In the genomic region with DNA sequence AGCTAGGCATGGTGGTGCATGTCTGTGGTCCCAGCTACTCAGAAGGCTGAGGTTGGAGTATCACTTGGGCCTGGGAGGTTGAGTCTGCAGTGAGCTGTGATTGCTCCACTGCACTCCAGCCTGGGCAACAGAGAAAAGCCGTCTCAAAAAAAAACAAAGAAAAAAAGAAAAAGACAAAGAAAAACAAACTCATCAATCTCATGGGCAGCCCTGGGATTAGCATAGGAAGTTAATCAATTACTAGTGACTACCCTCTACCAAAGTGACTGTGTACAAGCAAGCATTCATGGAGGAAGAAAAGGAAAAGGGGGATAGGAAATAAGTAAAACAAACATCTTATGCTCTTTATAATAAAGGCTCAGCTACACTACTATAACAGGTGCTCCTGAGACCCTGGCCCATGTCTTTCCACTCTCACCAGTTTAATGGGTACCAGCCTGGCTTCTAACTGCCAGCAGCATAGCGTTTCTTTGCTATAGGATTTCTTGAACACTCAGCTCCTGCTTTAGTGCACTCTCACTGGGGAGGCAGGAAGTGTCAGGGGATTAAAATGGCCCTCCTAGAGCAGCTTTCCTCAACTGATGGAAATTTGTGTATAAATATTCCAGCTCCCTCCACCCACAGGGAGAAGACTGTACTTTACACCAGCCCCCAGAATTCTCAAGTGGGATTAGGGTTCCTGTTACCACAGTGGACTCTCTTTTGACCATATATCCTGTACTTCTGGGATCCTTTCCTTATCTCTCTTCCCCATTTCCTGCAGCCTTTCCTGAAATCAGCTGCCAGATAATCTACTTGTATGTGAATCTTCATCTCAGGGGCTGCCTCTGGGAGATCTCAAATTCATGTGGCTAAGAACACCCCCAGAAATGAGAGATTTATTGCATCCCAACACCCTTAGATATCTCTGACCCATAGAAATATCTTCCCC, we compare ENCODE assay signal across 19 cellular contexts.
DNase-seq lines count a peak whose midpoint lies in the region; ATAC-seq, FAIRE-seq and TF ChIP-seq lines count a peak whose summit lies in the region.
"Had no signal": no experiment of that assay in that cellular context is flagged by ENCODE, and none has a peak within 500 bp of the region (broad histone marks: within the 10 kb centered on the region; RNA-seq: fewer than 3 reads in every experiment).

No MANE protein-coding gene starts in this region.

- FAIRE-seq in HepG2 (lab: Jason Lieb, UNC): peak; percentile 42
- FAIRE-seq: keratinocyte had no signal

- intact Hi-C loops in activated naive CD4-positive, alpha-beta T cell treated with anti-CD3 and anti-CD28 coated beads for 36 hours (cut with micrococcal nuclease): no loop called here
- intact Hi-C loops in HepG2 (cut with micrococcal nuclease; ENCODE audit: unreplicated experiment): no loop called here

- peaks cover 28% of the 10 kb centered on the region for H3F3A ChIP-seq in smooth muscle cell (ENCODE audit: low read depth)

- H3K4me2 ChIP-seq in HepG2 (ENCODE audit: low read depth, low read length): peak overlapping the region; percentile 19; the same call in 1 of the 2 replicates
- H3K4me2 ChIP-seq in smooth muscle cell: peak overlapping the region; percentile 77

- H3K9me3 Mint-ChIP-seq in activated naive CD4-positive, alpha-beta T cell treated with anti-CD3 and anti-CD28 coated beads, Interleukin-2, amount 50 U/mL, for 24 hours: no peaks in the 10 kb centered on the region
- no peaks in the 10 kb centered on the region for H3K9me3 Mint-ChIP-seq in activated naive CD4-positive, alpha-beta T cell treated with anti-CD3 and anti-CD28 coated beads for 36 hours
- H3K9me3 Mint-ChIP-seq: CD4-positive, alpha-beta T cell had no signal

- H3K36me3 ChIP-seq in WERI-Rb-1 (no peaks in the 10 kb centered on the region), HepG2 (replicated peaks in 1 of 2; ENCODE audit: control insufficient read depth in 1 of 2, insufficient read depth in 2 of 2, low read length in 2 of 2) (no peaks in the 10 kb centered on the region), smooth muscle cell (ENCODE audit: low read depth) (no peaks in the 10 kb centered on the region)
- H3K36me3 ChIP-seq: breast epithelium, upper lobe of right lung had no signal

- H3K4me1 ChIP-seq in HepG2 (ENCODE audit: insufficient read depth, low read length) (peaks cover 33% of the 10 kb centered on the region), smooth muscle cell (ENCODE audit: low read depth) (peaks cover 32% of the 10 kb centered on the region)
- H3K4me1 ChIP-seq: breast epithelium had no signal

- ATAC-seq in HepG2 (peak; percentile 89), GM18505 (IDR thresholded peaks at IDR 0.05; ENCODE audit: unreplicated experiment) (no peak)
- ATAC-seq: activated naive CD4-positive, alpha-beta T cell treated with anti-CD3 and anti-CD28 coated beads, Interleukin-2, amount 50 U/mL, for 72 hours; upper lobe of right lung had no signal

- in situ Hi-C loops in HepG2 (cut with HindIII; ENCODE audit: extremely low pct_ligation_motif_present, low pct_unique_long_range_greater_than_20kb): no loop called here

- H2AFZ ChIP-seq in HepG2 (ENCODE audit: low read length): peak overlapping the region; percentile 20
- peak overlapping the region; percentile 4 for H2AFZ ChIP-seq in smooth muscle cell (ENCODE audit: low read depth)

- H3K27ac Mint-ChIP-seq in activated naive CD4-positive, alpha-beta T cell treated with anti-CD3 and anti-CD28 coated beads, Interleukin-2, amount 50 U/mL, for 24 hours: peak overlapping the region; percentile 24
- no peak overlapping the region for H3K27ac Mint-ChIP-seq in activated naive CD4-positive, alpha-beta T cell treated with anti-CD3 and anti-CD28 coated beads for 36 hours
- H3K27ac Mint-ChIP-seq: activated CD4-positive, alpha-beta T cell treated with anti-CD3 and anti-CD28 coated beads, Interleukin-2, amount 10 ng/mL, durations not matched to agents 24 days and 14 days; CD4-positive, alpha-beta T cell had no signal

- TF ChIP-seq CTCF in WERI-Rb-1 (IDR thresholded peaks at IDR 0.05; ENCODE audit: low read depth, low read length) (no peak), HepG2 (CRISPR knock-in tag; IDR thresholded peaks at IDR 0.05) (no peak), smooth muscle cell (IDR thresholded peaks at IDR 0.05; ENCODE audit: borderline replicate concordance, insufficient read depth, poor library complexity, severe bottlenecking) (no peak)

- WGBS in HepG2 (ENCODE audit: low lambda C conversion rate): 25% methylated on average over 2 of the region's 2 CpGs
- 41% methylated on average over 2 of the region's 2 CpGs for WGBS in smooth muscle cell (ENCODE audit: low lambda C conversion rate)

- DNase-seq in activated naive CD4-positive, alpha-beta T cell treated with anti-CD3 and anti-CD28 coated beads for 36 hours: no peak
- peak; percentile 9 for DNase-seq in WERI-Rb-1
- DNase-seq in HepG2 (ENCODE audit: low spot score): peak; percentile 38
- DNase-seq in smooth muscle cell (lab: John Stamatoyannopoulos, UW; ENCODE audit: unreplicated experiment): no peak
- DNase-seq in H4 (ENCODE audit: low spot score): no peak
- no peak for DNase-seq in activated gamma-delta T cell treated with Interleukin-2 at 50 U/mL for 16 hours
- DNase-seq: activated CD4-positive, alpha-beta T cell treated with anti-CD3 and anti-CD28 coated beads, Interleukin-2, amount 10 ng/mL, durations not matched to agents 24 days and 14 days; activated CD8-positive, alpha-beta memory T cell treated with anti-CD3 and anti-CD28 coated beads, Interleukin-2, amount 50 U/mL, for 48 hours; CD4-positive, alpha-beta T cell; EL; NCI-H146; NCI-H345; SHP77 treated with DMSO at 0.1 percent for 48 hours; upper lobe of right lung had no signal

- H3K27ac ChIP-seq in WERI-Rb-1: no peak overlapping the region
- H3K27ac ChIP-seq in HepG2 (ENCODE audit: extremely low read length, insufficient read depth, low read length): no peak overlapping the region
- H3K27ac ChIP-seq in smooth muscle cell (ENCODE audit: low read depth): peak overlapping the region; percentile 19
- H3K27ac ChIP-seq: breast epithelium, upper lobe of right lung had no signal

- no peaks in the 10 kb centered on the region for H3K27me3 ChIP-seq in WERI-Rb-1 (ENCODE audit: insufficient read depth, low read depth, severe bottlenecking)
- H3K27me3 ChIP-seq in HepG2 (ENCODE audit: control insufficient read depth in 1 of 2, insufficient read depth in 2 of 2, low read length in 2 of 2): no peaks in the 10 kb centered on the region
- no peaks in the 10 kb centered on the region for H3K27me3 ChIP-seq in smooth muscle cell (ENCODE audit: low read depth)
- H3K27me3 ChIP-seq: breast epithelium, upper lobe of right lung had no signal

- no peak overlapping the region for H3K4me3 ChIP-seq in WERI-Rb-1 (ENCODE audit: low read depth, low read length)
- no peak overlapping the region for H3K4me3 ChIP-seq in HepG2 (replicated peaks in 1 of 3; ENCODE audit: insufficient read depth in 1 of 3, low read depth in 2 of 3, low read length in 3 of 3)
- no peak overlapping the region for H3K4me3 ChIP-seq in smooth muscle cell
- H3K4me3 ChIP-seq: breast epithelium, upper lobe of right lung had no signal

- H4K20me1 ChIP-seq in HepG2 (ENCODE audit: insufficient read depth, low read length) (no peaks in the 10 kb centered on the region), smooth muscle cell (ENCODE audit: low read depth) (no peaks in the 10 kb centered on the region)

- no TSS peak for BruUV-seq in HepG2 (replicated peaks; lab: Mats Ljungman, UMichigan)

- TF ChIP-seq EP300 in HepG2 (IDR thresholded peaks at IDR 0.05; ENCODE audit: low read depth in 2 of 2, low read length in 2 of 2): no peak
- no peak for TF ChIP-seq EP300 in HepG2 (CRISPR knock-in tag; IDR thresholded peaks at IDR 0.05; ENCODE audit: borderline replicate concordance)

- no peaks in the 10 kb centered on the region for H3K79me2 ChIP-seq in HepG2 (ENCODE audit: insufficient read depth, low read length)
- H3K79me2 ChIP-seq in smooth muscle cell (ENCODE audit: low read depth): no peaks in the 10 kb centered on the region

- no peak overlapping the region for H3K4me3 Mint-ChIP-seq in activated naive CD4-positive, alpha-beta T cell treated with anti-CD3 and anti-CD28 coated beads, Interleukin-2, amount 50 U/mL, for 24 hours
- H3K4me3 Mint-ChIP-seq in activated naive CD4-positive, alpha-beta T cell treated with anti-CD3 and anti-CD28 coated beads for 36 hours: no peak overlapping the region
- H3K4me3 Mint-ChIP-seq: activated CD4-positive, alpha-beta T cell treated with anti-CD3 and anti-CD28 coated beads, Interleukin-2, amount 10 ng/mL, durations not matched to agents 24 days and 14 days; CD4-positive, alpha-beta T cell had no signal

- no peaks in the 10 kb centered on the region for H3K27me3 Mint-ChIP-seq in activated naive CD4-positive, alpha-beta T cell treated with anti-CD3 and anti-CD28 coated beads, Interleukin-2, amount 50 U/mL, for 24 hours
- no peaks in the 10 kb centered on the region for H3K27me3 Mint-ChIP-seq in activated naive CD4-positive, alpha-beta T cell treated with anti-CD3 and anti-CD28 coated beads for 36 hours (ENCODE audit: low read depth)
- H3K27me3 Mint-ChIP-seq: activated CD4-positive, alpha-beta T cell treated with anti-CD3 and anti-CD28 coated beads, Interleukin-2, amount 10 ng/mL, durations not matched to agents 24 days and 14 days; CD4-positive, alpha-beta T cell had no signal

- no peak for TF ChIP-seq RAD21 in HepG2 (CRISPR knock-in tag; IDR thresholded peaks at IDR 0.05)

- POLR2A ChIA-PET in HepG2 (lab: Yijun Ruan, JAX): interaction anchor here (1.1 kb wide), 1 partner anchor 19 kb away, joined by 9 read pairs; no protein-coding TSS in a partner anchor

- H3K9ac ChIP-seq in HepG2 (ENCODE audit: insufficient read depth, low read depth, low read length) (no peak overlapping the region), smooth muscle cell (ENCODE audit: low read depth) (no peak overlapping the region)

- TF ChIP-seq POLR2A in HepG2 (IDR thresholded peaks at IDR 0.05; ENCODE audit: insufficient read depth in 1 of 2, low read depth in 2 of 2, low read length in 2 of 2): no peak
- TF ChIP-seq POLR2A in GM18505 (IDR thresholded peaks at IDR 0.05; ENCODE audit: borderline replicate concordance, extremely low read depth, insufficient read depth, insufficient read length): no peak

- no peaks in the 10 kb centered on the region for H3K9me3 ChIP-seq in WERI-Rb-1 (ENCODE audit: severe bottlenecking)
- no peaks in the 10 kb centered on the region for H3K9me3 ChIP-seq in HepG2 (ENCODE audit: low read length)
- no peaks in the 10 kb centered on the region for H3K9me3 ChIP-seq in smooth muscle cell (replicated peaks; ENCODE audit: low read depth)
- H3K9me3 ChIP-seq: breast epithelium, upper lobe of right lung had no signal

- H3K4me1 Mint-ChIP-seq in activated naive CD4-positive, alpha-beta T cell treated with anti-CD3 and anti-CD28 coated beads, Interleukin-2, amount 50 U/mL, for 24 hours: peaks cover 63% of the 10 kb centered on the region
- peaks cover 52% of the 10 kb centered on the region for H3K4me1 Mint-ChIP-seq in activated naive CD4-positive, alpha-beta T cell treated with anti-CD3 and anti-CD28 coated beads for 36 hours (ENCODE audit: low read depth)

- H3K36me3 Mint-ChIP-seq in activated naive CD4-positive, alpha-beta T cell treated with anti-CD3 and anti-CD28 coated beads, Interleukin-2, amount 50 U/mL, for 24 hours: no peaks in the 10 kb centered on the region
- no peaks in the 10 kb centered on the region for H3K36me3 Mint-ChIP-seq in activated naive CD4-positive, alpha-beta T cell treated with anti-CD3 and anti-CD28 coated beads for 36 hours (ENCODE audit: low read depth)

- CTCF ChIA-PET in activated naive CD4-positive, alpha-beta T cell treated with anti-CD3 and anti-CD28 coated beads for 36 hours (lab: Charles Lee): interaction anchor here (0.9 to 1.3 kb wide), 3 partner anchors 9 to 56 kb away, joined by 3 to 4 read pairs (median 3); no protein-coding TSS in a partner anchor
- CTCF ChIA-PET in HepG2 (lab: Yijun Ruan, JAX; ENCODE audit: low intra/inter-chr PET ratio, low total read pairs): no interaction called here

Comparison
In these comparisons a context has a peak if more than half of its experiments do, and no peak if none do; other contexts are left out.
1. DNase-seq: peak in WERI-Rb-1 (single experiment) and HepG2 (single experiment); none in activated naive CD4-positive, alpha-beta T cell treated with anti-CD3 and anti-CD28 coated beads for 36 hours (single experiment), smooth muscle cell (single experiment), H4 (single experiment) and activated gamma-delta T cell treated with Interleukin-2 at 50 U/mL for 16 hours (single experiment).